Comparison of ENCODE assay signal across 8 cellular contexts in the genomic region with DNA sequence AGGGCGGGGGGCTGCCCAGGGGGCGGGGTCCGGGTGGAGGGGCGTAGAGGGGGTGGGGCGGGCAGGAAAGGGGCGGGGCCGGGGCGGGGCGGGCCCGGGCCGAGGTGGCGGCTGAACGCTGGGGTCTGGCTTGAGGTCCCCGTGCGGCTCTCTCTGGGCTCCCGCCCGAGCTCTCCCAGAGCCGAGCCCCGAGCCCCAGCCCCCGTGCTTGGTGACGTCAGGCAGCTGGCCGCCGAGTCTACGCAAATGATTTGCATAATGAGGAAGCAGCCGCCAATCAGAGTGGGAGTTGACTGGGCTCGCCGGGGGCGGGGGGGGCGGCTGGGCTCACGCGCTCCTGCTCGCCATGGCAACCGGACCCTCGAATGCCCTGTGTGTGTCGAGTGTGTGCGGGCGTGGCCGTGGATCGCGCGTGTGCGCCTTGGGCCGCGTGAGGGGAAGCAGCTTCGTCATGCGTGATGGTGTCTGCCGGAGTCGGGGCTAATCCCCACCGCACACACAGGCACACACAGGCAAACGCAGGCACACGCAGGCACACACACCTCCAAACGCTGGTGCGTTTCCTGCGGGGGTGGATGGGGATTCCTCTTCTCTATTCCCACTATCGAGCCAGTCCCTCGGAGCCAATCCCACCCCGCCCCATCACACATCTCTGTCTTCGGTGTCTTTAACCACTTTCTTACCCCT. TPM values are rescaled to one million over a fixed set of nuclear protein-coding genes. Genes with fewer than 3 reads are reported as not detected.
A peak's percentile ranks its signal among the peaks of the same experiment; 100 is the strongest.
DNase-seq lines count a peak whose midpoint lies in the region; ATAC-seq, FAIRE-seq and TF ChIP-seq lines count a peak whose summit lies in the region.

A gene (minus strand): TSS at position 173 of the 687 bp plus-strand sequence. CDS start 283 bp downstream, outside the sequence.

- no peaks in the 10 kb centered on the region for H3K27me3 Mint-ChIP-seq in central memory CD8-positive, alpha-beta T cell

- H3K9me3 Mint-ChIP-seq in central memory CD8-positive, alpha-beta T cell: peaks cover 5% of the 10 kb centered on the region

- H3K9ac ChIP-seq in keratinocyte (ENCODE audit: control insufficient read depth, extremely low read depth, insufficient read depth, low read length): peak within 1 kb of the TSS; percentile 52

- H3K9me1 ChIP-seq in keratinocyte (ENCODE audit: control insufficient read depth, extremely low read depth, insufficient read depth, low read length): no peaks in the 10 kb centered on the region

- peaks cover 19% of the 10 kb centered on the region for H3K4me1 Mint-ChIP-seq in central memory CD8-positive, alpha-beta T cell

- peak within 1 kb of the TSS; percentile 79 for H3K4me3 Mint-ChIP-seq in central memory CD8-positive, alpha-beta T cell

- peaks cover 6% of the 10 kb centered on the region for H3K36me3 Mint-ChIP-seq in central memory CD8-positive, alpha-beta T cell (ENCODE audit: insufficient read depth)

- ATAC-seq in HG02885 (IDR thresholded peaks at IDR 0.05; ENCODE audit: poor library complexity, unreplicated experiment): peak; percentile 74
- peak; percentile 85 for ATAC-seq in central memory CD8-positive, alpha-beta T cell (replicated peaks; ENCODE audit: extremely low read depth, poor library complexity, severe bottlenecking)
- no peak for ATAC-seq in HG03469 (IDR thresholded peaks at IDR 0.05; ENCODE audit: unreplicated experiment)

- no peak for FAIRE-seq in keratinocyte (lab: Jason Lieb, UNC)

- peaks cover 6% of the 10 kb centered on the region for H3K4me1 ChIP-seq in keratinocyte (ENCODE audit: control insufficient read depth, extremely low read depth, insufficient read depth, low read length)

- no peaks in the 10 kb centered on the region for H3K36me3 ChIP-seq in keratinocyte (ENCODE audit: control insufficient read depth in 2 of 2, extremely low read depth in 1 of 2, insufficient read depth in 2 of 2, low read length in 2 of 2)

- DNase-seq in G401 (ENCODE audit: low spot score) (peak; percentile 92), NCI-H226 (peak; percentile 92), keratinocyte (ENCODE audit: low read depth, low spot score) (no peak)
- peak; percentile 55 for DNase-seq in activated CD4-positive, alpha-beta T cell treated with anti-CD3 and anti-CD28 coated beads for 1 hour
- peak; percentile 63 to 80 for DNase-seq in central memory CD8-positive, alpha-beta T cell (ENCODE audit: low spot score in 2 of 2)
- DNase-seq in stimulated activated CD4-positive, alpha-beta T cell treated with anti-CD3 and anti-CD28 coated beads, Interleukin-12 subunit alpha, Interleukin-12 subunit beta, amount 100 ng/mL, for 48 hours (ENCODE audit: low read depth in 2 of 3, low spot score in 1 of 3): peak; percentile 34 to 52 (median 35)

- peak within 1 kb of the TSS; percentile 47 for H3K4me2 ChIP-seq in keratinocyte (ENCODE audit: control insufficient read depth, extremely low read depth, insufficient read depth, low read depth, low read length)

- no peaks in the 10 kb centered on the region for H3K9me3 ChIP-seq in keratinocyte (ENCODE audit: control insufficient read depth, low read depth, low read length)

- H3K79me2 ChIP-seq in keratinocyte (ENCODE audit: control insufficient read depth, insufficient read depth, low read length): no peaks in the 10 kb centered on the region

- H3K4me3 ChIP-seq in keratinocyte (ENCODE audit: control insufficient read depth in 2 of 3, extremely low read depth in 1 of 3, insufficient read depth in 2 of 3, low read depth in 1 of 3, low read length in 3 of 3): peak within 1 kb of the TSS; percentile 46 to 73 (median 50)

- TF ChIP-seq CTCF in keratinocyte (optimal IDR thresholded peaks at IDR 0.05 in 1 of 3, IDR thresholded peaks at IDR 0.05 in 1 of 3, conservative IDR thresholded peaks at IDR 0.05 in 1 of 3; ENCODE audit: extremely low read depth in 1 of 3, insufficient read depth in 2 of 3, low read length in 3 of 3): no peak

- H3K27ac Mint-ChIP-seq in central memory CD8-positive, alpha-beta T cell (ENCODE audit: low read depth): peak within 1 kb of the TSS; percentile 76

- dilution Hi-C loops in keratinocyte (cut with MboI; ENCODE audit: extremely low pct_ligation_motif_present, low sequenced_read_pairs): no loop called here

- no peaks in the 10 kb centered on the region for H4K20me1 ChIP-seq in keratinocyte (ENCODE audit: control insufficient read depth, extremely low read depth, insufficient read depth, low read length)

- peak within 1 kb of the TSS; percentile 79 for H2AFZ ChIP-seq in keratinocyte (ENCODE audit: control insufficient read depth, low read length)

- H3K27me3 ChIP-seq in keratinocyte (ENCODE audit: control insufficient read depth, extremely low read depth, insufficient read depth, low read length): peaks cover 12% of the 10 kb centered on the region

- in situ Hi-C loops in G401 (cut with HindIII; ENCODE audit: low sequenced_read_pairs): no loop called here

- no peak within 1 kb of the TSS for H3K27ac ChIP-seq in keratinocyte (ENCODE audit: control insufficient read depth, insufficient read depth, low read length)

RNA-seq across cellular contexts. Expression of the gene that starts here (rescaled TPM):
- 0.07 and 0.18 TPM in 2 replicates for total RNA-seq in G401 (2014; rRNA removed; shearing (Covaris generic))
- 0.04 to 0.12 TPM in 2 of 3 replicates, not detected in the other for polyA plus RNA-seq in keratinocyte
- polyA plus RNA-seq in keratinocyte (2011; ENCODE audit: low read depth): 0.47 TPM
- 0.04 TPM in 1 of 2 replicates, not detected in the other for polyA plus RNA-seq in keratinocyte (2011; cell fraction: cytosol; rRNA removed)
- polyA plus RNA-seq in keratinocyte (2011; cell fraction: nucleus; rRNA removed): 0.79 and 0.81 TPM in 2 replicates
- 0.42 TPM in 1 of 2 replicates, not detected in the other for polyA plus RNA-seq in keratinocyte (2012; ENCODE audit: low replicate concordance)
- 0.06 to 0.20 TPM (median 0.16 TPM) in 3 replicates for polyA minus RNA-seq in keratinocyte
- not detected for polyA minus RNA-seq in keratinocyte (2011; cell fraction: cytosol; rRNA and poly(A)+ RNA removed)
- polyA minus RNA-seq in keratinocyte (2011; cell fraction: nucleus; rRNA and poly(A)+ RNA removed): not detected in 2 replicates

Comparison
In these comparisons a context has a peak if more than half of its experiments do, and no peak if none do; other contexts are left out.
1. Peak in DNase-seq in G401; RNA of the gene not detected or under 1 TPM.